In genomic region chr20:36974660-36975059, GRCh38 we compare ENCODE assay signal across 24 cellular contexts. TPM values are rescaled to one million over a fixed set of nuclear protein-coding genes. Genes with fewer than 3 reads are reported as not detected.
DNase-seq lines count a peak whose midpoint lies in the region; ATAC-seq and TF ChIP-seq lines count a peak whose summit lies in the region.
"Had no signal": no experiment of that assay in that cellular context is flagged by ENCODE, and none has a peak within 500 bp of the region (broad histone marks: within the 10 kb centered on the region; RNA-seq: fewer than 3 reads in every experiment).

No MANE protein-coding gene starts in this region.

- H3K4me3 ChIP-seq in DND-41 (ENCODE audit: low read depth in 1 of 2, low read length in 2 of 2) = no peak overlapping the region
- H3K4me3 ChIP-seq: adrenal gland, coronary artery, ovary, PC-9 had no signal

- POLR2A ChIA-PET in naive thymus-derived CD8-positive, alpha-beta T cell (lab: Charles Lee) = interaction anchor here (0.6 to 3.7 kb wide), 27 partner anchors 8 to 401 kb away, joined by 3 to 41 read pairs (median 5); partner anchors contain the start of genes MROH8, RBL1, RPN2 and SAMHD1

- peaks cover 15% of the 10 kb centered on the region for H3K36me3 Mint-ChIP-seq in activated naive CD8-positive, alpha-beta T cell treated with anti-CD3 and anti-CD28 coated beads for 36 hours
- H3K36me3 Mint-ChIP-seq in naive thymus-derived CD8-positive, alpha-beta T cell = peaks cover 0 to 4% (median 2%) of the 10 kb centered on the region in 3 donors
- H3K36me3 Mint-ChIP-seq in nephron progenitor cell (ENCODE audit: low read depth) = peaks cover 9% of the 10 kb centered on the region

- H3K4me2 ChIP-seq in DND-41 (ENCODE audit: insufficient read depth, low read length) = peak overlapping the region; percentile 48; the same call in 1 of the 2 replicates
- H3K4me2 ChIP-seq: PC-9 had no signal

- H2AFZ ChIP-seq in DND-41 (ENCODE audit: low read depth, low read length) = no peak overlapping the region
- H2AFZ ChIP-seq: PC-9 had no signal

- H3K9me3 Mint-ChIP-seq in activated naive CD8-positive, alpha-beta T cell treated with anti-CD3 and anti-CD28 coated beads for 36 hours = peaks cover 7% of the 10 kb centered on the region
- H3K9me3 Mint-ChIP-seq in naive thymus-derived CD8-positive, alpha-beta T cell = peaks cover 0 to under 1% (median 0%) of the 10 kb centered on the region in 9 donors
- peaks cover 22% of the 10 kb centered on the region for H3K9me3 Mint-ChIP-seq in nephron progenitor cell

- peaks cover 33% of the 10 kb centered on the region for H3K4me1 Mint-ChIP-seq in activated naive CD8-positive, alpha-beta T cell treated with anti-CD3 and anti-CD28 coated beads for 36 hours
- H3K4me1 Mint-ChIP-seq in naive thymus-derived CD8-positive, alpha-beta T cell = peaks cover 16 to 56% (median 44%) of the 10 kb centered on the region in 4 donors
- peaks cover 4% of the 10 kb centered on the region for H3K4me1 Mint-ChIP-seq in nephron progenitor cell

- no peaks in the 10 kb centered on the region for H3K27me3 ChIP-seq in DND-41 (ENCODE audit: insufficient read depth, low read length, poor library complexity)
- H3K27me3 ChIP-seq: adrenal gland, ovary had no signal

- H3K27ac Mint-ChIP-seq in activated naive CD8-positive, alpha-beta T cell treated with anti-CD3 and anti-CD28 coated beads for 36 hours = peak overlapping the region; percentile 71
- H3K27ac Mint-ChIP-seq in naive thymus-derived CD8-positive, alpha-beta T cell = peak overlapping the region; percentile 75 to 99 (median 92)
- no peak overlapping the region for H3K27ac Mint-ChIP-seq in nephron progenitor cell

- H3K27ac ChIP-seq in DND-41 (ENCODE audit: low read length) = peak overlapping the region; percentile 78; the same call in 1 of the 2 replicates
- H3K27ac ChIP-seq: adrenal gland, C4-2B, coronary artery, ovary, PC-9, VCaP had no signal

- H3K4me1 ChIP-seq in DND-41 (ENCODE audit: insufficient read depth, low read length) = peaks cover 17% of the 10 kb centered on the region
- H3K4me1 ChIP-seq: adrenal gland had no signal

- H3K27me3 Mint-ChIP-seq in activated naive CD8-positive, alpha-beta T cell treated with anti-CD3 and anti-CD28 coated beads for 36 hours = no peaks in the 10 kb centered on the region
- no peaks in the 10 kb centered on the region for H3K27me3 Mint-ChIP-seq in naive thymus-derived CD8-positive, alpha-beta T cell
- no peaks in the 10 kb centered on the region for H3K27me3 Mint-ChIP-seq in nephron progenitor cell (ENCODE audit: low read depth, poor library complexity)

- no peak for TF ChIP-seq CTCF in DND-41 (IDR thresholded peaks at IDR 0.05; ENCODE audit: borderline replicate concordance, extremely low read depth, low read length, poor library complexity, severe bottlenecking)
- TF ChIP-seq CTCF in nephron progenitor cell (IDR thresholded peaks at IDR 0.05) = no peak

- H3K36me3 ChIP-seq in DND-41 (ENCODE audit: insufficient read depth, low read length) = no peaks in the 10 kb centered on the region
- H3K36me3 ChIP-seq: adrenal gland, ovary had no signal

- no peaks in the 10 kb centered on the region for H4K20me1 ChIP-seq in DND-41 (ENCODE audit: insufficient read depth, low read length)

- no peaks in the 10 kb centered on the region for H3K9me3 ChIP-seq in DND-41 (ENCODE audit: insufficient read depth, low read length, severe bottlenecking)
- H3K9me3 ChIP-seq: adrenal gland, ovary had no signal

- H3K79me2 ChIP-seq in DND-41 (ENCODE audit: insufficient read depth, low read length) = no peaks in the 10 kb centered on the region

- DNase-seq in activated effector memory CD4-positive, alpha-beta T cell treated with anti-CD3 and anti-CD28 coated beads, Interleukin-2, amount 50 U/mL, for 16 hours = peak; percentile 66
- DNase-seq in activated effector memory CD4-positive, alpha-beta T cell treated with Interleukin-2 at 50 U/mL for 16 hours = no peak
- DNase-seq in DND-41 = peak; percentile 25
- no peak for DNase-seq in activated naive CD8-positive, alpha-beta T cell treated with anti-CD3 and anti-CD28 coated beads for 36 hours
- DNase-seq in naive thymus-derived CD8-positive, alpha-beta T cell = peak in 3 of 10 donors; percentile 23 to 52 (median 48)
- DNase-seq in nephron progenitor cell = no peak
- DNase-seq in NCI-H82 treated with DMSO at 0.1 percent for 48 hours (lab: John Stamatoyannopoulos, UW; ENCODE audit: unreplicated experiment) = no peak
- no peak for DNase-seq in KG1 (lab: John Stamatoyannopoulos, UW)
- DNase-seq: adrenal gland; DMS 273 treated with DMSO at 0.1 percent for 48 hours; glutamatergic neuron; left cardiac atrium; mesenchymal stem cell; NCI-H2107; NCI-H446 treated with DMSO at 0.1 percent for 48 hours; ovary; PC-9; right cardiac atrium; SHP77 treated with DMSO at 0.1 percent for 48 hours; stimulated activated CD4-positive, alpha-beta T cell treated with anti-CD3 and anti-CD28 coated beads, Interleukin-12 subunit alpha, Interleukin-12 subunit beta, amount 100 ng/mL, for 4 hours; trophoblast cell had no signal

- H3K9ac ChIP-seq in DND-41 (ENCODE audit: low read depth, low read length) = no peak overlapping the region

- H3K4me3 Mint-ChIP-seq in activated naive CD8-positive, alpha-beta T cell treated with anti-CD3 and anti-CD28 coated beads for 36 hours = no peak overlapping the region
- H3K4me3 Mint-ChIP-seq in naive thymus-derived CD8-positive, alpha-beta T cell = peak overlapping the region; percentile 33 to 79 (median 61)
- H3K4me3 Mint-ChIP-seq in nephron progenitor cell = no peak overlapping the region

- peak; percentile 54; the same call in 2 of the 3 replicates for ATAC-seq in DND-41 (ENCODE audit: insufficient read depth, low read depth)
- peak; percentile 47 to 52 for ATAC-seq in naive thymus-derived CD8-positive, alpha-beta T cell
- ATAC-seq: left cardiac atrium, right cardiac atrium had no signal

RNA-seq across cellular contexts. Expression of gene SAMHD1, which starts 23.2 kb away (rescaled TPM):
- total RNA-seq in activated naive CD8-positive, alpha-beta T cell treated with anti-CD3 and anti-CD28 coated beads for 36 hours = 10 to 100 TPM; 35.6 to 43.2 TPM
- 100 to 1,000 TPM; 204 to 220 TPM for total RNA-seq in naive thymus-derived CD8-positive, alpha-beta T cell
- polyA plus RNA-seq in naive thymus-derived CD8-positive, alpha-beta T cell = 100 to 1,000 TPM; 212 to 247 (median 219) TPM

Comparison
In these comparisons a context has a peak if more than half of its experiments do, and no peak if none do; other contexts are left out.
1. DNase-seq: peak in activated effector memory CD4-positive, alpha-beta T cell treated with anti-CD3 and anti-CD28 coated beads, Interleukin-2, amount 50 U/mL, for 16 hours (single experiment) and DND-41 (single experiment); none in activated effector memory CD4-positive, alpha-beta T cell treated with Interleukin-2 at 50 U/mL for 16 hours (single experiment), activated naive CD8-positive, alpha-beta T cell treated with anti-CD3 and anti-CD28 coated beads for 36 hours (single experiment), nephron progenitor cell (single experiment), NCI-H82 treated with DMSO at 0.1 percent for 48 hours (single experiment) and KG1 (single experiment).
2. H3K4me3 Mint-ChIP-seq: peak in naive thymus-derived CD8-positive, alpha-beta T cell (10 of 10); none in activated naive CD8-positive, alpha-beta T cell treated with anti-CD3 and anti-CD28 coated beads for 36 hours (single experiment) and nephron progenitor cell (single experiment).
3. RNA of gene SAMHD1, which starts 23.2 kb away (total RNA-seq): 204 to 220 TPM in naive thymus-derived CD8-positive, alpha-beta T cell; 35.6 to 43.2 TPM in activated naive CD8-positive, alpha-beta T cell treated with anti-CD3 and anti-CD28 coated beads for 36 hours; every median in the first group is over 4 times any median in the second.